In the genomic region with DNA sequence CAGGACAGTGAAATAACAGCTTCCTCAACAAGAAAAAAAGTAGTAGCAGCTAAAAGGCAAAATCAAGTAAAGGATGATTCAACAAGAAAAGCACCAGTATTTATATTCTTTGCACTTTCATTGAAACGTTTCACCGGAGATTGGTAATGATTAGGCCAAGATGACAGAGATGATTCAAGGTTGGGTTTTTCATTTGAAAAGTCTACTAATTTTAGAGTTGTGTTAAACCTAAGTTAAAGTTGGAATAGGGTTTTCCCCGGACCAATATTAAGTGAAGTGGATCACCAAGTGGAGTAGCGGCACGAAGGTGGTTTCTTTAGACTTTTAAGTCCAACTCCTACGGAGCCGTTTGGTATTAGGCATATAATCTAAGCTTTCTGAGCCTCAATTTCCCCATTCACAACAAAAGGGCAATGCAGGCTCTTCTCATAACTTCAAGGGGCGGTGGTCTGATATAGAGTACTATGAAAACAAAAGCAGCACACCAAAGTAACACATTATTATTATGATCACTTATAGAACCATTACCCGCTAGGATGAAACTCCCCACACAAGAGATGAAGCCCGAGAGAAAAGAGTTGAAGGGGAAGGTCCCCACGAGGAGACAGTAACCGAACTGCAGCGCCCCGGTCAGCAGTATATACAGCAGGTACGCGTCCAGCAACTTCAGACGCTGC, we compare ENCODE assay signal across 8 cellular contexts. TPM values are rescaled to one million over a fixed set of nuclear protein-coding genes. Genes with fewer than 3 reads are reported as not detected.
A peak's percentile ranks its signal among the peaks of the same experiment; 100 is the strongest.
DNase-seq lines count a peak whose midpoint lies in the region; ATAC-seq and TF ChIP-seq lines count a peak whose summit lies in the region.

No MANE protein-coding gene starts in this region.

- POLR2A ChIA-PET in BJ (lab: Charles Lee), result interaction anchor here (1.0 kb wide), 1 partner anchor 14 kb away, joined by 3 read pairs; no protein-coding TSS in a partner anchor

- DNase-seq in BJ (ENCODE audit: low read depth) (no peak), HuH-7.5 (ENCODE audit: low spot score) (peak; percentile 31), chondrocyte (ENCODE audit: low spot score) (no peak), natural killer cell (no peak), NCI-H2196 (lab: John Stamatoyannopoulos, UW; ENCODE audit: unreplicated experiment) (no peak), A172 (ENCODE audit: low spot score) (no peak), NCI-H524 (lab: John Stamatoyannopoulos, UW) (no peak)

- peak overlapping the region; percentile 98 for H3K27ac Mint-ChIP-seq in chondrocyte (ENCODE audit: unreplicated experiment)
- peak overlapping the region; percentile 97 to 99 for H3K27ac Mint-ChIP-seq in natural killer cell

- 0 out of 2 replicates have a peak, but pooled peaks cover 3% of the 10 kb centered on the region for H3K27me3 ChIP-seq in BJ (ENCODE audit: control insufficient read depth, insufficient read depth, low read length)

- CTCF ChIA-PET in BJ (lab: Yijun Ruan, JAX), result interaction anchor here (0.6 to 3.2 kb wide), 10 partner anchors 10 to 295 kb away, joined by 3 to 24 read pairs (median 8); a partner anchor contains a TSS

- H3K9me3 Mint-ChIP-seq in chondrocyte (ENCODE audit: low read depth), result no peaks in the 10 kb centered on the region
- no peaks in the 10 kb centered on the region for H3K9me3 Mint-ChIP-seq in natural killer cell

- peaks cover 2% of the 10 kb centered on the region for H3K27me3 Mint-ChIP-seq in chondrocyte (ENCODE audit: low read depth)
- H3K27me3 Mint-ChIP-seq in natural killer cell (ENCODE audit: low read depth in 2 of 2), result peaks cover 7 to 10% of the 10 kb centered on the region in 2 donors

- TF ChIP-seq CTCF in BJ (IDR thresholded peaks at IDR 0.05; ENCODE audit: insufficient read depth, low read depth, low read length), result no peak
- TF ChIP-seq CTCF in chondrocyte (IDR thresholded peaks at IDR 0.05), result no peak
- no peak for TF ChIP-seq CTCF in natural killer cell (IDR thresholded peaks at IDR 0.05)

- H3K4me3 Mint-ChIP-seq in chondrocyte (ENCODE audit: unreplicated experiment), result peak overlapping the region; percentile 81
- H3K4me3 Mint-ChIP-seq in natural killer cell, result peak overlapping the region; percentile 90

- peak overlapping the region; percentile 63 for H3K4me3 ChIP-seq in BJ (ENCODE audit: low read depth, low read length)

- ATAC-seq in natural killer cell (no peak), GM18909 (IDR thresholded peaks at IDR 0.05; ENCODE audit: poor library complexity, unreplicated experiment) (no peak)

- H3K36me3 Mint-ChIP-seq in chondrocyte (ENCODE audit: low read depth), result peaks cover 5% of the 10 kb centered on the region
- H3K36me3 Mint-ChIP-seq in natural killer cell, result no peaks in the 10 kb centered on the region

- intact Hi-C loops in natural killer cell (cut with micrococcal nuclease), result loop anchor here (1.0 to 5.0 kb wide), 8 partner anchors 10 to 507 kb away; a partner anchor contains a TSS

- H3K36me3 ChIP-seq in BJ (ENCODE audit: control insufficient read depth, insufficient read depth, low read length), result no peaks in the 10 kb centered on the region; the same call in 1 of the 2 replicates

- peaks cover 54% of the 10 kb centered on the region for H3K4me1 Mint-ChIP-seq in chondrocyte (ENCODE audit: low read depth)
- H3K4me1 Mint-ChIP-seq in natural killer cell, result peaks cover 52 to 54% of the 10 kb centered on the region in 2 donors

RNA-seq across cellular contexts. Expression of a gene that starts 0.5 kb away (rescaled TPM):
- 383 and 576 TPM in 2 replicates for polyA plus RNA-seq in BJ (2011; rRNA removed)
- 77.5 and 148 TPM in 2 replicates for polyA minus RNA-seq in BJ (2011; rRNA and poly(A)+ RNA removed)
- 248 to 266 TPM (median 253 TPM) in 3 replicates for total RNA-seq in chondrocyte
- total RNA-seq in natural killer cell, result 10 to 100 TPM; 79.5 to 97.9 (median 92.8) TPM
- total RNA-seq in A172 (2014; rRNA removed; shearing (Covaris generic)), result 157 and 227 TPM in 2 replicates

RNA-seq across cellular contexts. Expression of a gene that starts 9.5 kb away (rescaled TPM):
- 77.2 and 115 TPM in 2 replicates for polyA plus RNA-seq in BJ (2011; rRNA removed)
- 52.5 and 76.6 TPM in 2 replicates for polyA minus RNA-seq in BJ (2011; rRNA and poly(A)+ RNA removed)
- 52.1 to 89.9 TPM (median 88.0 TPM) in 3 replicates for total RNA-seq in chondrocyte
- total RNA-seq in natural killer cell, result 10 to 100 TPM; 29.7 to 39.3 (median 30.2) TPM
- 11.6 and 12.5 TPM in 2 replicates for total RNA-seq in A172 (2014; rRNA removed; shearing (Covaris generic))

RNA-seq across cellular contexts. Expression of a gene that starts 55.6 kb away (rescaled TPM):
- polyA plus RNA-seq in BJ (2011; rRNA removed), result not detected in 2 replicates
- not detected in 2 replicates for polyA minus RNA-seq in BJ (2011; rRNA and poly(A)+ RNA removed)
- not detected in 3 replicates for total RNA-seq in chondrocyte
- total RNA-seq in natural killer cell, result not detected
- not detected in 2 replicates for total RNA-seq in A172 (2014; rRNA removed; shearing (Covaris generic))
